9 cellular contexts compared by ENCODE assay signal in the genomic region with DNA sequence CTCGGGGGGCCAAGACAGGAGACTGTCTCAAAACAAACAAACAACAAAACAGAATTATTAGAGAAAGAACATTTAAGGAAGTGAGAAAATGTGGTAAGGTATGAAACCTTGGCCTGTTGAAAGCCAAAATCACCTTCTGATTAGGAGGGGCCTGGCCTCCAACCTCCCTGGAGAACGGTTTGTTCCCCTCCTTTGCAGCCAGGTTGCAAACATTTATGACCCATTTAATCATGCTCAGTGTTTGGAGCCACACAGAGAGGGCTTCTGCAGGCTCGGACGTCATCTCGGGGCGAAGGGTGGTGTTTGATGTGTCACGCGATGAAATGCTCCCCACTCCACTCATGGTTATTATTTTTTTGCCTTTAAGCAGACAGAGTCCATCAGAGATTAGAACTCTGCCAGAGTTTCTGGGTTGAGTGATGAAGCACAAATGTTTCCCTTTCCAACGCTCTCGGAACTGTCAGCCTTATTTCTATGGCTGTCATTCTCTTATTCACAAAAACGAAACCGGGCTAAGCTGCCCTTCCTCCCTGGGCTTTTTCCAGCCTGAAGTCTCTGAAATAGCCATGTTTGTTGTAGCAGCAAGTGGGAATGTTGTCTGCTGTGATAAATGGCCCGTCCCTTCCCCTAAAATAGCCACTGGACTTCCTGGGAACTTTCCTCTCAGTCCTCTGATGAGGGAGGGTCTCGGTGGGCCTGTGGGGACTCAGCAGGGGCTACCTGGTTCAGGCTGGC. TPM values are rescaled to one million over a fixed set of nuclear protein-coding genes. Genes with fewer than 3 reads are reported as not detected.
DNase-seq lines count a peak whose midpoint lies in the region; ATAC-seq and TF ChIP-seq lines count a peak whose summit lies in the region.
"Had no signal": no experiment of that assay in that cellular context is flagged by ENCODE, and none has a peak within 500 bp of the region (broad histone marks: within the 10 kb centered on the region; RNA-seq: fewer than 3 reads in every experiment).

No MANE protein-coding gene starts in this region.

- DNase-seq in cerebellum (ENCODE audit: low spot score) = peak; percentile 54
- peak; percentile 85 for DNase-seq in sigmoid colon
- DNase-seq in NCI-H2227 treated with DMSO at 0.1 percent for 48 hours (lab: John Stamatoyannopoulos, UW) = no peak
- DNase-seq in DMS 273 (lab: John Stamatoyannopoulos, UW; ENCODE audit: unreplicated experiment) = no peak
- no peak for DNase-seq in Kasumi-1 (lab: John Stamatoyannopoulos, UW)
- DNase-seq in progenitor cell of endocrine pancreas (ENCODE audit: low spot score, unreplicated experiment) = no peak

- peak; percentile 62 to 89 (median 81) for TF ChIP-seq EP300 in sigmoid colon (IDR thresholded peaks at IDR 0.05)

- H3K4me1 ChIP-seq in sigmoid colon = peaks cover 2 to 60% (median 47%) of the 10 kb centered on the region in 4 donors

- WGBS in sigmoid colon, 2 donors = 69 to 71% methylated on average over 14 of the region's 14 CpGs

- H3K36me3 ChIP-seq in sigmoid colon = no peaks in the 10 kb centered on the region

- H3K9me3 Mint-ChIP-seq in progenitor cell of endocrine pancreas (ENCODE audit: low read depth) = peaks cover 3% of the 10 kb centered on the region

- peaks cover 6% of the 10 kb centered on the region for H3K27me3 Mint-ChIP-seq in progenitor cell of endocrine pancreas

- H3K27ac Mint-ChIP-seq in progenitor cell of endocrine pancreas = no peak overlapping the region

- H3K27me3 ChIP-seq in sigmoid colon = no peaks in the 10 kb centered on the region

- H3K4me3 ChIP-seq in sigmoid colon = peak overlapping the region in 2 of 4 donors; percentile 17 to 18

- no peak for TF ChIP-seq CTCF in sigmoid colon (IDR thresholded peaks at IDR 0.05)
- TF ChIP-seq CTCF in progenitor cell of endocrine pancreas (IDR thresholded peaks at IDR 0.05; ENCODE audit: unreplicated experiment) = no peak

- H3K4me3 Mint-ChIP-seq in progenitor cell of endocrine pancreas (ENCODE audit: low read depth) = no peak overlapping the region

- peak overlapping the region; percentile 63 to 92 (median 90) for H3K27ac ChIP-seq in sigmoid colon

- ATAC-seq in GM19025 (IDR thresholded peaks at IDR 0.05; ENCODE audit: low read depth, unreplicated experiment) = peak; percentile 81
- ATAC-seq in HG03045 (IDR thresholded peaks at IDR 0.05; ENCODE audit: unreplicated experiment) = peak; percentile 82
- ATAC-seq: HCT116 had no signal

- H3K9me3 ChIP-seq in sigmoid colon = no peaks in the 10 kb centered on the region

- intact Hi-C loops in sigmoid colon (cut with DNase I) = no loop called here

- H3K4me1 Mint-ChIP-seq in progenitor cell of endocrine pancreas (ENCODE audit: low read depth) = peaks cover 7% of the 10 kb centered on the region

- H3K36me3 Mint-ChIP-seq in progenitor cell of endocrine pancreas (ENCODE audit: insufficient read depth) = no peaks in the 10 kb centered on the region

- no peak for TF ChIP-seq POLR2A in sigmoid colon (IDR thresholded peaks at IDR 0.05)

RNA-seq across cellular contexts. Expression of a gene that starts 33.6 kb away (rescaled TPM):
- total RNA-seq in cerebellum = 54.4 TPM
- 10 to 100 TPM; 43.5 to 74.8 (median 48.3) TPM for total RNA-seq in sigmoid colon
- polyA plus RNA-seq in sigmoid colon = 10 to 100 TPM; 15.2 to 21.3 (median 16.8) TPM
- 41.9 and 43.8 TPM in 2 replicates for total RNA-seq in progenitor cell of endocrine pancreas

Comparison
In these comparisons a context has a peak if more than half of its experiments do, and no peak if none do; other contexts are left out.
1. DNase-seq: peak in cerebellum (single experiment) and sigmoid colon (single experiment); none in NCI-H2227 treated with DMSO at 0.1 percent for 48 hours (single experiment), DMS 273 (single experiment), Kasumi-1 (0 of 2) and progenitor cell of endocrine pancreas (single experiment).